In the genomic region with DNA sequence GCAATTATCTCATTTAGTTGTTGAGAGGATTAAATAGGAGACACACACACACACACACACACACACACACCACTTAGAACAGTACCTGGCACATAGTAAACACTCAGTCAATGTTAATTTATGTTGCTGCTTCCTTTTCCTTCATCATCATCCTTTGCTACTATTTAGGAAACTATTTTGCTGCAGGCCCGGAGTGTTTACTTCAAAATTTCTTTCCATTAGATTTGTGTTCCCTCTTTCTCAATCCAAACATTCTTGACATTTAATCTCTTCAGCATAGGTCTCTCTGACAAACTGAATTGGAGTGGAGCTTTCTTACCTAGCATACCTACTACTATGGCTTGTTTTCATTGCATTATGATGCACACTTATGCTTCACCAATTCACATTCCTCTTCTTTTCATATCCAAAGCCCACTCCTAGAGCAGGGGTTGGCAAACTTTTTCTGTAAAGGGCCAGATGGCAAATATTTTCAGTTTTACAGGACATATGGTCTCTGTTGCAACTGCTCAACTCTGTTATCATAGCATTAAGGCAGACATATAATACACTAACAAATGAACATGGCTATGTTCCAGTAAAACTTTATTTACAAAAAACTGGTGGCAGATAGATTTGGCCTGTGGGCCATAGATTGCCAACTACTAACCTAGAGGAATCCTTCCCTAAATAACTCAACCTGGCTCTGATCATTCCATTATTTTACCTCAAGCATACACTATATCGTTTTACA, we compare ENCODE assay signal across 27 cellular contexts. TPM values are rescaled to one million over a fixed set of nuclear protein-coding genes. Genes with fewer than 3 reads are reported as not detected.
DNase-seq lines count a peak whose midpoint lies in the region; ATAC-seq and TF ChIP-seq lines count a peak whose summit lies in the region.
"Had no signal": no experiment of that assay in that cellular context is flagged by ENCODE, and none has a peak within 500 bp of the region (broad histone marks: within the 10 kb centered on the region; RNA-seq: fewer than 3 reads in every experiment).

No MANE protein-coding gene starts in this region.

- H3K9me3 Mint-ChIP-seq in GM23338, result no peaks in the 10 kb centered on the region
- H3K9me3 Mint-ChIP-seq: activated CD4-positive, alpha-beta memory T cell treated with anti-CD3 and anti-CD28 coated beads for 36 hours; activated naive CD4-positive, alpha-beta T cell treated with anti-CD3 and anti-CD28 coated beads, Interleukin-2, amount 10 ng/mL, durations not matched to agents 7 days and 5 days had no signal

- DNase-seq in GM23338 (ENCODE audit: low spot score) (peak; percentile 6), NCI-H524 (lab: John Stamatoyannopoulos, UW) (peak; percentile 60 to 77), choroid plexus epithelial cell (ENCODE audit: low read depth) (peak; percentile 50), smooth muscle cell (lab: John Stamatoyannopoulos, UW; ENCODE audit: unreplicated experiment) (no peak), NCI-H226 (no peak), H4 (ENCODE audit: low spot score) (no peak), MM.1S (no peak)
- DNase-seq: activated CD4-positive, alpha-beta memory T cell treated with anti-CD3 and anti-CD28 coated beads for 36 hours; activated CD8-positive, alpha-beta memory T cell treated with anti-CD3 and anti-CD28 coated beads, Interleukin-2, amount 50 U/mL, for 4 hours; activated naive CD4-positive, alpha-beta T cell treated with anti-CD3 and anti-CD28 coated beads, Interleukin-2, amount 10 ng/mL, durations not matched to agents 7 days and 5 days; amygdala; brain microvascular endothelial cell; DMS53; glutamatergic neuron; left ventricle myocardium inferior; NCI-H1436 treated with DMSO at 0.1 percent for 48 hours; NCI-H526 treated with DMSO at 0.1 percent for 48 hours; Right ventricle myocardium superior; stimulated activated CD4-positive, alpha-beta T cell treated with anti-CD3 and anti-CD28 coated beads, Interleukin-2, amount 100 ng/mL, for 24 hours; stimulated activated naive CD8-positive, alpha-beta T cell treated with anti-CD3 and anti-CD28 coated beads, Interleukin-15, amount 100 ng/mL, for 72 hours; T-helper 17 cell; uterus had no signal

- no peak for TF ChIP-seq CTCF in GM23338 (conservative IDR thresholded peaks at IDR 0.05; ENCODE audit: low read depth in 2 of 2)
- TF ChIP-seq CTCF in choroid plexus epithelial cell (conservative IDR thresholded peaks at IDR 0.05; ENCODE audit: low read depth, low read length), result no peak
- TF ChIP-seq CTCF in smooth muscle cell (IDR thresholded peaks at IDR 0.05; ENCODE audit: borderline replicate concordance, insufficient read depth, poor library complexity, severe bottlenecking), result no peak
- no peak for TF ChIP-seq CTCF in MM.1S (IDR thresholded peaks at IDR 0.05; ENCODE audit: low read length)

- H3K79me2 ChIP-seq in GM23338 (replicated peaks; ENCODE audit: insufficient read depth) (no peaks in the 10 kb centered on the region), smooth muscle cell (ENCODE audit: low read depth) (peaks cover 38% of the 10 kb centered on the region), MM.1S (ENCODE audit: low read length) (peaks cover 31% of the 10 kb centered on the region)

- H3K27me3 ChIP-seq in GM23338 (ENCODE audit: insufficient read depth) (no peaks in the 10 kb centered on the region), smooth muscle cell (ENCODE audit: low read depth) (no peaks in the 10 kb centered on the region), MM.1S (replicated peaks; ENCODE audit: insufficient read depth, low read length) (no peaks in the 10 kb centered on the region)
- H3K27me3 ChIP-seq: BLaER1 treated with 17β-estradiol and CSF1 and Interleukin-3, amounts not matched to agents 10 nM and 100 nM; brain microvascular endothelial cell; uterus had no signal

- no peak for ATAC-seq in GM23338
- ATAC-seq: activated CD4-positive, CD25-positive, alpha-beta regulatory T cell treated with anti-CD3 and anti-CD28 coated beads, Interleukin-2, amount 50 U/mL, for 24 hours; HepG2; Panc1; stimulated activated naive CD8-positive, alpha-beta T cell treated with anti-CD3 and anti-CD28 coated beads, Interleukin-15, amount 100 ng/mL, for 72 hours; T-helper 17 cell had no signal

- H3K9ac ChIP-seq in smooth muscle cell (ENCODE audit: low read depth) (no peak overlapping the region), MM.1S (ENCODE audit: low read length) (no peak overlapping the region)
- H3K9ac ChIP-seq: BLaER1 treated with 17β-estradiol and CSF1 and Interleukin-3, amounts not matched to agents 10 nM and 100 nM had no signal

- no peaks in the 10 kb centered on the region for H3K36me3 Mint-ChIP-seq in GM23338 (ENCODE audit: low read depth)
- H3K36me3 Mint-ChIP-seq: activated CD4-positive, alpha-beta memory T cell treated with anti-CD3 and anti-CD28 coated beads for 36 hours; activated naive CD4-positive, alpha-beta T cell treated with anti-CD3 and anti-CD28 coated beads, Interleukin-2, amount 10 ng/mL, durations not matched to agents 7 days and 5 days had no signal

- H3K9me2 ChIP-seq in GM23338 (ENCODE audit: insufficient read depth) (no peaks in the 10 kb centered on the region), MM.1S (replicated peaks; ENCODE audit: insufficient read depth, low read length) (no peaks in the 10 kb centered on the region)

- H3K9me3 ChIP-seq in smooth muscle cell (replicated peaks; ENCODE audit: low read depth) (no peaks in the 10 kb centered on the region), MM.1S (replicated peaks; ENCODE audit: insufficient read depth, low read length) (no peaks in the 10 kb centered on the region)

- peaks cover 12% of the 10 kb centered on the region for H3K4me1 Mint-ChIP-seq in GM23338
- H3K4me1 Mint-ChIP-seq: activated naive CD4-positive, alpha-beta T cell treated with anti-CD3 and anti-CD28 coated beads, Interleukin-2, amount 10 ng/mL, durations not matched to agents 7 days and 5 days; stimulated activated naive CD8-positive, alpha-beta T cell treated with anti-CD3 and anti-CD28 coated beads, Interleukin-15, amount 100 ng/mL, for 72 hours had no signal

- H4K20me1 ChIP-seq in GM23338 (replicated peaks; ENCODE audit: insufficient read depth), result no peaks in the 10 kb centered on the region
- H4K20me1 ChIP-seq in smooth muscle cell (ENCODE audit: low read depth), result peaks cover 3% of the 10 kb centered on the region
- no peaks in the 10 kb centered on the region for H4K20me1 ChIP-seq in MM.1S (ENCODE audit: insufficient read depth, low read length)

- 68% methylated on average over 2 of the region's 2 CpGs for WGBS in smooth muscle cell (ENCODE audit: low lambda C conversion rate)

- no peak overlapping the region for H3K4me3 ChIP-seq in GM23338
- no peak overlapping the region for H3K4me3 ChIP-seq in choroid plexus epithelial cell (ENCODE audit: low read depth, low read length)
- H3K4me3 ChIP-seq in smooth muscle cell, result no peak overlapping the region
- H3K4me3 ChIP-seq in MM.1S (ENCODE audit: low read length), result no peak overlapping the region
- H3K4me3 ChIP-seq: BLaER1 treated with 17β-estradiol and CSF1 and Interleukin-3, amounts not matched to agents 10 nM and 100 nM; left ventricle myocardium inferior; uterus had no signal

- no peaks in the 10 kb centered on the region for H3K27me3 Mint-ChIP-seq in GM23338 (ENCODE audit: insufficient read depth, low read depth, poor library complexity)
- H3K27me3 Mint-ChIP-seq: activated CD4-positive, alpha-beta memory T cell treated with anti-CD3 and anti-CD28 coated beads for 36 hours; activated naive CD4-positive, alpha-beta T cell treated with anti-CD3 and anti-CD28 coated beads, Interleukin-2, amount 10 ng/mL, durations not matched to agents 7 days and 5 days; stimulated activated naive CD8-positive, alpha-beta T cell treated with anti-CD3 and anti-CD28 coated beads, Interleukin-15, amount 100 ng/mL, for 72 hours; T-helper 17 cell had no signal

- H3K4me1 ChIP-seq in GM23338 (ENCODE audit: insufficient read depth), result peaks cover 10% of the 10 kb centered on the region; the same call in 1 of the 2 replicates
- H3K4me1 ChIP-seq in smooth muscle cell (ENCODE audit: low read depth), result peaks cover 4% of the 10 kb centered on the region
- no peaks in the 10 kb centered on the region for H3K4me1 ChIP-seq in MM.1S (ENCODE audit: low read length)

- no peaks in the 10 kb centered on the region for H3F3A ChIP-seq in GM23338 (replicated peaks; ENCODE audit: low read depth)
- H3F3A ChIP-seq in smooth muscle cell (ENCODE audit: low read depth), result peaks cover 6% of the 10 kb centered on the region
- no peaks in the 10 kb centered on the region for H3F3A ChIP-seq in MM.1S (ENCODE audit: insufficient read depth, low read length)

- H3K27ac Mint-ChIP-seq in GM23338, result no peak overlapping the region
- H3K27ac Mint-ChIP-seq: activated CD4-positive, alpha-beta memory T cell treated with anti-CD3 and anti-CD28 coated beads for 36 hours; activated naive CD4-positive, alpha-beta T cell treated with anti-CD3 and anti-CD28 coated beads, Interleukin-2, amount 10 ng/mL, durations not matched to agents 7 days and 5 days; stimulated activated naive CD8-positive, alpha-beta T cell treated with anti-CD3 and anti-CD28 coated beads, Interleukin-15, amount 100 ng/mL, for 72 hours; T-helper 17 cell had no signal

- H2AFZ ChIP-seq in GM23338 (no peak overlapping the region), smooth muscle cell (ENCODE audit: low read depth) (no peak overlapping the region), MM.1S (ENCODE audit: low read length) (no peak overlapping the region)

- H3K36me3 ChIP-seq in GM23338 (ENCODE audit: insufficient read depth) (no peaks in the 10 kb centered on the region), smooth muscle cell (ENCODE audit: low read depth) (no peaks in the 10 kb centered on the region), MM.1S (replicated peaks; ENCODE audit: insufficient read depth, low read length) (no peaks in the 10 kb centered on the region)
- H3K36me3 ChIP-seq: brain microvascular endothelial cell, left ventricle myocardium inferior, uterus had no signal

- H3K4me2 ChIP-seq in GM23338 (peak overlapping the region; percentile 58), smooth muscle cell (peak overlapping the region; percentile 46), MM.1S (ENCODE audit: low read depth, low read length) (no peak overlapping the region)
- H3K4me2 ChIP-seq: BLaER1 treated with 17β-estradiol and CSF1 and Interleukin-3, amounts not matched to agents 10 nM and 100 nM had no signal

- no peak overlapping the region for H3K4me3 Mint-ChIP-seq in GM23338
- H3K4me3 Mint-ChIP-seq: activated CD4-positive, alpha-beta memory T cell treated with anti-CD3 and anti-CD28 coated beads for 36 hours; activated naive CD4-positive, alpha-beta T cell treated with anti-CD3 and anti-CD28 coated beads, Interleukin-2, amount 10 ng/mL, durations not matched to agents 7 days and 5 days; mesothelial cell of epicardium; stimulated activated naive CD8-positive, alpha-beta T cell treated with anti-CD3 and anti-CD28 coated beads, Interleukin-15, amount 100 ng/mL, for 72 hours; T-helper 17 cell had no signal

- no peak overlapping the region for H3K27ac ChIP-seq in GM23338 (ENCODE audit: low read depth)
- peak overlapping the region; percentile 51 for H3K27ac ChIP-seq in smooth muscle cell (ENCODE audit: low read depth)
- H3K27ac ChIP-seq in MM.1S (ENCODE audit: low read length), result no peak overlapping the region
- H3K27ac ChIP-seq: BLaER1 treated with 17β-estradiol and CSF1 and Interleukin-3, amounts not matched to agents 10 nM and 100 nM; brain microvascular endothelial cell; left ventricle myocardium inferior had no signal

RNA-seq across cellular contexts. Expression of a gene that starts 49.5 kb away (rescaled TPM):
- total RNA-seq in GM23338 (2014; rRNA removed; shearing (Covaris generic)), result 10.8 and 19.4 TPM in 2 replicates
- 11.6 and 15.0 TPM in 2 replicates for polyA plus RNA-seq in GM23338 (2016; fragmentation: Nextera tagmentation; extraction: Ambion mirVana)
- total RNA-seq in smooth muscle cell, result 33.0 and 46.4 TPM in 2 replicates
- 24.0 and 26.2 TPM in 2 replicates for polyA plus RNA-seq in smooth muscle cell
- 20.9 and 23.9 TPM in 2 replicates for total RNA-seq in H4 (2014; rRNA removed; shearing (Covaris generic))

Comparison
In these comparisons a context has a peak if more than half of its experiments do, and no peak if none do; other contexts are left out.
1. DNase-seq: peak in GM23338 (single experiment), NCI-H524 (2 of 2) and choroid plexus epithelial cell (single experiment); none in smooth muscle cell (single experiment), NCI-H226 (single experiment), H4 (single experiment) and MM.1S (single experiment).